Comparison of ENCODE assay signal across 9 cellular contexts in genomic region chr15:75044258-75044878, GRCh38. TPM values are rescaled to one million over a fixed set of nuclear protein-coding genes. Genes with fewer than 3 reads are reported as not detected.
DNase-seq lines count a peak whose midpoint lies in the region; ATAC-seq and TF ChIP-seq lines count a peak whose summit lies in the region.
"Had no signal": no experiment of that assay in that cellular context is flagged by ENCODE, and none has a peak within 500 bp of the region (broad histone marks: within the 10 kb centered on the region; RNA-seq: fewer than 3 reads in every experiment).

No MANE protein-coding gene starts in this region.

- 84% methylated on average over 8 to 14 of the region's 14 CpGs for WGBS in testis, 2 donors

- peaks cover 53 to 62% of the 10 kb centered on the region in 2 donors for H3K4me1 ChIP-seq in mucosa of rectum (ENCODE audit: control insufficient read depth in 2 of 2, insufficient read depth in 2 of 2, low read length in 2 of 2)
- peaks cover 66% of the 10 kb centered on the region for H3K4me1 ChIP-seq in testis

- no peaks in the 10 kb centered on the region for H3K27me3 Mint-ChIP-seq in activated CD8-positive, alpha-beta memory T cell treated with anti-CD3 and anti-CD28 coated beads, Interleukin-2, amount 10 ng/mL, durations not matched to agents 7 days and 5 days
- no peaks in the 10 kb centered on the region for H3K27me3 Mint-ChIP-seq in brain

- ATAC-seq in activated CD8-positive, alpha-beta memory T cell treated with anti-CD3 and anti-CD28 coated beads, Interleukin-2, amount 10 ng/mL, durations not matched to agents 7 days and 5 days = no peak

- H3K36me3 ChIP-seq in mucosa of rectum (ENCODE audit: control insufficient read depth in 2 of 2, insufficient read depth in 2 of 2, low read length in 2 of 2) (peaks cover 2 to 5% of the 10 kb centered on the region in 2 donors), testis (ENCODE audit: low read depth, missing control alignments) (no peaks in the 10 kb centered on the region)

- H3K9me3 Mint-ChIP-seq in activated CD8-positive, alpha-beta memory T cell treated with anti-CD3 and anti-CD28 coated beads, Interleukin-2, amount 10 ng/mL, durations not matched to agents 7 days and 5 days (ENCODE audit: low read depth) = no peaks in the 10 kb centered on the region
- no peaks in the 10 kb centered on the region for H3K9me3 Mint-ChIP-seq in brain

- TF ChIP-seq CTCF in brain (conservative IDR thresholded peaks at IDR 0.05) = no peak
- TF ChIP-seq CTCF in testis (IDR thresholded peaks at IDR 0.05) = no peak

- peaks cover 71% of the 10 kb centered on the region for H3K4me1 Mint-ChIP-seq in activated CD8-positive, alpha-beta memory T cell treated with anti-CD3 and anti-CD28 coated beads, Interleukin-2, amount 10 ng/mL, durations not matched to agents 7 days and 5 days
- peaks cover 48% of the 10 kb centered on the region for H3K4me1 Mint-ChIP-seq in brain

- intact Hi-C loops in testis (cut with DNase I; ENCODE audit: low total_unique reads) = loop anchor here (5.0 kb wide), 1 partner anchor 158 kb away; the partner anchor contains the start of gene C15orf39

- CTCF ChIA-PET in activated CD8-positive, alpha-beta memory T cell treated with anti-CD3 and anti-CD28 coated beads, Interleukin-2, amount 10 ng/mL, durations not matched to agents 7 days and 5 days (lab: Charles Lee) = interaction anchor here (1.0 to 4.5 kb wide), 10 partner anchors 9 to 1080 kb away, joined by 3 to 38 read pairs (median 4); no protein-coding TSS in a partner anchor

- H3K27me3 ChIP-seq in mucosa of rectum (ENCODE audit: control insufficient read depth in 2 of 2, insufficient read depth in 2 of 2, low read length in 2 of 2) (no peaks in the 10 kb centered on the region), testis (no peaks in the 10 kb centered on the region)

- peak overlapping the region; percentile 59 for H3K4me3 Mint-ChIP-seq in activated CD8-positive, alpha-beta memory T cell treated with anti-CD3 and anti-CD28 coated beads, Interleukin-2, amount 10 ng/mL, durations not matched to agents 7 days and 5 days
- H3K4me3 Mint-ChIP-seq in brain = no peak overlapping the region

- H3K27ac ChIP-seq in mucosa of rectum (ENCODE audit: low read depth in 2 of 2, low read length in 2 of 2) = peak overlapping the region; percentile 82 to 90
- H3K27ac ChIP-seq in testis = peak overlapping the region; percentile 72 to 90

- no peak for TF ChIP-seq POLR2A in testis (IDR thresholded peaks at IDR 0.05)

- peak overlapping the region; percentile 92 for H3K27ac Mint-ChIP-seq in activated CD8-positive, alpha-beta memory T cell treated with anti-CD3 and anti-CD28 coated beads, Interleukin-2, amount 10 ng/mL, durations not matched to agents 7 days and 5 days
- peak overlapping the region in 3 of 5 experiments; percentile 0 to 82 (median 81) for H3K27ac Mint-ChIP-seq in brain

- H3K4me3 ChIP-seq in mucosa of rectum (ENCODE audit: low read length in 2 of 2) (peak overlapping the region; percentile 1 to 42), testis (no peak overlapping the region)

- H3K9ac ChIP-seq in mucosa of rectum (ENCODE audit: low read depth in 1 of 2, low read length in 2 of 2) = peak overlapping the region in 1 of 2 donors; percentile 65

- no peak for DNase-seq in activated CD8-positive, alpha-beta memory T cell treated with anti-CD3 and anti-CD28 coated beads, Interleukin-2, amount 10 ng/mL, durations not matched to agents 7 days and 5 days
- DNase-seq in activated CD8-positive, alpha-beta memory T cell treated with anti-CD3 and anti-CD28 coated beads, Interleukin-2, amount 50 U/mL, for 48 hours = no peak
- DNase-seq in testis (no peak), middle frontal gyrus (ENCODE audit: extremely low spot score, low spot score) (no peak), DMS53 (lab: John Stamatoyannopoulos, UW) (no peak), NCI-H345 (lab: John Stamatoyannopoulos, UW) (no peak)
- DNase-seq: NCI-H2081 had no signal

- no peaks in the 10 kb centered on the region for H3K9me3 ChIP-seq in mucosa of rectum (ENCODE audit: control insufficient read depth in 2 of 2, low read length in 2 of 2)
- no peaks in the 10 kb centered on the region for H3K9me3 ChIP-seq in testis

- H3K36me3 Mint-ChIP-seq in activated CD8-positive, alpha-beta memory T cell treated with anti-CD3 and anti-CD28 coated beads, Interleukin-2, amount 10 ng/mL, durations not matched to agents 7 days and 5 days = peaks cover 49% of the 10 kb centered on the region
- no peaks in the 10 kb centered on the region for H3K36me3 Mint-ChIP-seq in brain

RNA-seq across cellular contexts. Expression of gene PPCDC, which starts 21.0 kb away (rescaled TPM):
- 10 to 100 TPM; 36.3 to 36.7 TPM for total RNA-seq in activated CD8-positive, alpha-beta memory T cell treated with anti-CD3 and anti-CD28 coated beads, Interleukin-2, amount 10 ng/mL, durations not matched to agents 7 days and 5 days
- 17.9 TPM for polyA plus RNA-seq in brain (ENCODE audit: insufficient read depth, low read depth, low replicate concordance)
- total RNA-seq in testis = 10 to 100 TPM; 23.6 to 31.6 TPM
- 18.0 TPM for polyA plus RNA-seq in testis (ENCODE audit: insufficient read depth, low read depth, low replicate concordance)

RNA-seq across cellular contexts. Expression of gene SCAMP5, which starts 49.0 kb away (rescaled TPM):
- under 1 TPM; 0.61 to 0.94 TPM for total RNA-seq in activated CD8-positive, alpha-beta memory T cell treated with anti-CD3 and anti-CD28 coated beads, Interleukin-2, amount 10 ng/mL, durations not matched to agents 7 days and 5 days
- polyA plus RNA-seq in brain (ENCODE audit: insufficient read depth, low read depth, low replicate concordance) (146 TPM), testis (ENCODE audit: insufficient read depth, low read depth, low replicate concordance) (27.4 TPM)
- total RNA-seq in testis = 10 to 100 TPM; 25.3 to 37.0 TPM

Comparison
In these comparisons a context has a peak if more than half of its experiments do, and no peak if none do; other contexts are left out.
1. H3K4me3 ChIP-seq: peak in mucosa of rectum (2 of 2); none in testis (0 of 2).
2. RNA of gene SCAMP5, which starts 49.0 kb away (total RNA-seq): 25.3 to 37.0 TPM in testis; 0.61 to 0.94 TPM in activated CD8-positive, alpha-beta memory T cell treated with anti-CD3 and anti-CD28 coated beads, Interleukin-2, amount 10 ng/mL, durations not matched to agents 7 days and 5 days; every median in the first group is over 10 times any median in the second.